In genomic region chrX:151396827-151397740, GRCh38 we compare ENCODE assay signal across 1 cellular context.
TF ChIP-seq lines count a peak whose summit lies in the region.

Gene VMA21, plus strand, starts transcription at chrX:151397206. Its CDS starts 103 bp downstream, at chrX:151397309.

TF ChIP-seq in H1, 55 proteins besides CTCF, POLR2A, EP300 and RAD21 (continued from another document):
- peak; percentile 83 for TF ChIP-seq MAX (IDR thresholded peaks at IDR 0.05)
- peak; percentile 57 for TF ChIP-seq CREB1 (IDR thresholded peaks at IDR 0.05)
- no peak for TF ChIP-seq SP2 (IDR thresholded peaks at IDR 0.05; ENCODE audit: low read length)
- no peak for TF ChIP-seq RBBP5 (IDR thresholded peaks at IDR 0.05; ENCODE audit: borderline replicate concordance, low read depth, low read length)
- TF ChIP-seq RXRA (IDR thresholded peaks at IDR 0.05; ENCODE audit: insufficient read depth, low read depth, low read length) = no peak
- no peak for TF ChIP-seq TAF7 (optimal IDR thresholded peaks at IDR 0.05; ENCODE audit: borderline replicate concordance, low read depth, low read length)
- no peak for TF ChIP-seq CTBP2 (IDR thresholded peaks at IDR 0.05; ENCODE audit: borderline replicate concordance, insufficient read depth, insufficient read length, low read length)
- TF ChIP-seq SP1 (IDR thresholded peaks at IDR 0.05; ENCODE audit: low read depth, low read length) = no peak
- TF ChIP-seq TAF1 (IDR thresholded peaks at IDR 0.05; ENCODE audit: low read depth, low read length) = peak; percentile 70
- TF ChIP-seq POLR2AphosphoS5 (IDR thresholded peaks at IDR 0.05; ENCODE audit: low read depth, low read length) = peak; percentile 59
- TF ChIP-seq CHD1 (IDR thresholded peaks at IDR 0.05; ENCODE audit: low read depth, low read length) = no peak
- no peak for TF ChIP-seq TBP (IDR thresholded peaks at IDR 0.05; ENCODE audit: low read depth, low read length)
- no peak for TF ChIP-seq EZH2 (IDR thresholded peaks at IDR 0.05; ENCODE audit: low read depth, low read length, severe bottlenecking)
- peak; percentile 71; the same call in 1 of the 2 replicates for TF ChIP-seq E2F6 (IDR thresholded peaks at IDR 0.05)
- no peak for TF ChIP-seq CBX8 (IDR thresholded peaks at IDR 0.05; ENCODE audit: borderline replicate concordance, low read depth, low read length)
- no peak for TF ChIP-seq FOSL1 (IDR thresholded peaks at IDR 0.05; ENCODE audit: insufficient read depth, low read depth, low read length)
